ENCODE assay signal across 13 cellular contexts in genomic region chr17:9472541-9472940, GRCh38.
DNase-seq lines count a peak whose midpoint lies in the region; ATAC-seq, FAIRE-seq and TF ChIP-seq lines count a peak whose summit lies in the region.
"Had no signal": no experiment of that assay in that cellular context is flagged by ENCODE, and none has a peak within 500 bp of the region (broad histone marks: within the 10 kb centered on the region; RNA-seq: fewer than 3 reads in every experiment).

No MANE protein-coding gene starts in this region.

- H2AFZ ChIP-seq in DND-41 (ENCODE audit: low read depth, low read length) (no peak overlapping the region), PC-3 (ENCODE audit: low read length) (no peak overlapping the region)

- H3K9ac ChIP-seq in DND-41 (ENCODE audit: low read depth, low read length) (no peak overlapping the region), PC-3 (ENCODE audit: low read length) (no peak overlapping the region)
- H3K9ac ChIP-seq: BLaER1 treated with 17β-estradiol and CSF1 and Interleukin-3, amounts not matched to agents 10 nM and 100 nM had no signal

- H3F3A ChIP-seq in PC-3 (ENCODE audit: low read length, unreplicated experiment): no peaks in the 10 kb centered on the region

- H4K20me1 ChIP-seq in DND-41 (ENCODE audit: insufficient read depth, low read length) (no peaks in the 10 kb centered on the region), PC-3 (ENCODE audit: low read length) (no peaks in the 10 kb centered on the region)

- H3K4me1 ChIP-seq in DND-41 (ENCODE audit: insufficient read depth, low read length): peaks cover 44% of the 10 kb centered on the region
- no peaks in the 10 kb centered on the region for H3K4me1 ChIP-seq in PC-3 (ENCODE audit: insufficient read depth, low read length)

- POLR2A ChIA-PET in PC-3 (lab: Charles Lee; ENCODE audit: unreplicated experiment): no interaction called here

- H3K79me2 ChIP-seq in DND-41 (ENCODE audit: insufficient read depth, low read length): no peaks in the 10 kb centered on the region
- no peaks in the 10 kb centered on the region for H3K79me2 ChIP-seq in PC-3 (ENCODE audit: low read length)

- H3K9me3 ChIP-seq in DND-41 (ENCODE audit: insufficient read depth, low read length, severe bottlenecking): no peaks in the 10 kb centered on the region
- H3K9me3 ChIP-seq in PC-3 (ENCODE audit: low read length): no peaks in the 10 kb centered on the region

- H3K27me3 ChIP-seq in DND-41 (ENCODE audit: insufficient read depth, low read length, poor library complexity): no peaks in the 10 kb centered on the region
- H3K27me3 ChIP-seq in PC-3 (ENCODE audit: low read length): no peaks in the 10 kb centered on the region
- H3K27me3 ChIP-seq: BLaER1 treated with 17β-estradiol and CSF1 and Interleukin-3, amounts not matched to agents 10 nM and 100 nM had no signal

- CTCF ChIA-PET in PC-3 (lab: Charles Lee): no interaction called here

- H3K4me3 ChIP-seq in DND-41 (ENCODE audit: low read depth in 1 of 2, low read length in 2 of 2): no peak overlapping the region
- H3K4me3 ChIP-seq in fibroblast of pulmonary artery (replicated peaks; ENCODE audit: low read depth, low read length): no peak overlapping the region
- H3K4me3 ChIP-seq in PC-3 (ENCODE audit: low read length): no peak overlapping the region
- H3K4me3 ChIP-seq: BLaER1 treated with 17β-estradiol and CSF1 and Interleukin-3, amounts not matched to agents 10 nM and 100 nM had no signal

- no peaks in the 10 kb centered on the region for H3K9me2 ChIP-seq in PC-3 (replicated peaks; ENCODE audit: low read length)

- DNase-seq in DND-41: no peak
- peak; percentile 67 for DNase-seq in RCC 7860 (ENCODE audit: low spot score)
- DNase-seq in fibroblast of pulmonary artery (ENCODE audit: low read depth): peak; percentile 35
- DNase-seq in renal cortical epithelial cell (ENCODE audit: low read depth): peak; percentile 19
- DNase-seq in SIG-M5 treated with dmso at 0.1 percent for 504 hours (lab: John Stamatoyannopoulos, UW; ENCODE audit: unreplicated experiment): no peak
- DNase-seq in HPDE6-E6E7 (ENCODE audit: extremely low spot score): no peak
- DNase-seq in PC-3: no peak
- no peak for DNase-seq in posterior vena cava (ENCODE audit: low spot score)
- DNase-seq: midbrain; NCI-H2081 treated with DMSO at 0.1 percent for 48 hours; SIG-M5; stimulated activated CD4-positive, alpha-beta T cell treated with anti-CD3 and anti-CD28 coated beads, Interleukin-15, amount 100 ng/mL, for 24 hours had no signal

- intact Hi-C loops in PC-3 (cut with micrococcal nuclease): no loop called here
- intact Hi-C loops in posterior vena cava (cut with DNase I): no loop called here

- BruUV-seq in PC-3 (replicated peaks; lab: Mats Ljungman, UMichigan): no TSS peak

- no peaks in the 10 kb centered on the region for H3K36me3 ChIP-seq in DND-41 (ENCODE audit: insufficient read depth, low read length)
- no peaks in the 10 kb centered on the region for H3K36me3 ChIP-seq in PC-3 (ENCODE audit: low read depth, low read length)

- H3K4me2 ChIP-seq in DND-41 (ENCODE audit: insufficient read depth, low read length) (no peak overlapping the region), PC-3 (ENCODE audit: low read length) (no peak overlapping the region)

- no peak for ATAC-seq in DND-41 (ENCODE audit: insufficient read depth, low read depth)
- ATAC-seq in PC-3: no peak

- FAIRE-seq in RCC 7860 (lab: Jason Lieb, UNC): peak; percentile 85

- TF ChIP-seq CTCF in DND-41 (IDR thresholded peaks at IDR 0.05; ENCODE audit: borderline replicate concordance, extremely low read depth, low read length, poor library complexity, severe bottlenecking) (no peak), fibroblast of pulmonary artery (IDR thresholded peaks at IDR 0.05; ENCODE audit: low read length, missing control alignments) (no peak), PC-3 (conservative IDR thresholded peaks at IDR 0.05; ENCODE audit: low read depth, low read length) (no peak)

- peak overlapping the region; percentile 81 for H3K27ac ChIP-seq in DND-41 (ENCODE audit: low read length)
- H3K27ac ChIP-seq in PC-3 (ENCODE audit: low read length): no peak overlapping the region
- H3K27ac ChIP-seq: BLaER1 treated with 17β-estradiol and CSF1 and Interleukin-3, amounts not matched to agents 10 nM and 100 nM had no signal

Comparison
In these comparisons a context has a peak if more than half of its experiments do, and no peak if none do; other contexts are left out.
1. DNase-seq: peak in RCC 7860 (single experiment), fibroblast of pulmonary artery (single experiment) and renal cortical epithelial cell (single experiment); none in DND-41 (single experiment), SIG-M5 treated with dmso at 0.1 percent for 504 hours (single experiment), HPDE6-E6E7 (single experiment), PC-3 (single experiment) and posterior vena cava (single experiment).